Comparison of ENCODE assay signal across 1 cellular context in the genomic region with DNA sequence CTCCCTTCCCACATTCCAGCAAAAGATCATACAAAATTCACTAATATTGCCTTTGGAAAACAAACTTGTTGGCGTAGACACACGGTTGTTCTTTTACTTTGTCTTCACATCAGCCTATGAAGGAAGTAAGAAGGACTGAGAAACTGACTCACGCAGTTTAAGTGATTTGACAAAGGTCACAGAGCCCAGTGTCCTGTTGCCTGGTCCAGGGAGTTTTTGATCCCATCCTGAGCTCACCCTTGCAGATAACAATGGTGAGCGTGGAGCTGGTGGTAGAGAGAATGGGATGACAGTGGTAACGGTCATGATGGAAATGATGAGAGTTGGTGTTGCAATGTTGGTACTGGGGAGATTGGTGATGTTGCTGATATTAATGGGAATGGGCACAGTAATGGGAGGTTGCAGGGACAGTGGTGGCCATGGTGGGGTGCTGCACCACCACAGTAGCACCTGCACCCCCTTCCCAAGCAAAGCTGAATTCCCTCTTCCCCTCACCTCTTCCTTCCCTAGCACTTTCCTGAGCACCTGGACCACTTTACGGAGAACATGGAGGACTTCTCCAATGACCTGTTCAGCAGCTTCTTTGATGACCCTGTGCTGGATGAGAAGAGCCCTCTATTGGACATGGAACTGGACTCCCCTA.
TF ChIP-seq lines count a peak whose summit lies in the region.

No MANE protein-coding gene starts in this region.

TF ChIP-seq in H1, 55 proteins besides CTCF, POLR2A, EP300 and RAD21:
- TF ChIP-seq CREB1 (IDR thresholded peaks at IDR 0.05) (no peak), KDM4A (IDR thresholded peaks at IDR 0.05; ENCODE audit: low read depth, low read length, severe bottlenecking) (no peak), GTF2F1 (IDR thresholded peaks at IDR 0.05; ENCODE audit: borderline replicate concordance, low read depth, low read length) (no peak), SP2 (IDR thresholded peaks at IDR 0.05; ENCODE audit: low read length) (no peak), YY1 (IDR thresholded peaks at IDR 0.05; ENCODE audit: low read depth, low read length) (no peak), HDAC6 (IDR thresholded peaks at IDR 0.05; ENCODE audit: low read depth, low read length) (no peak), RBBP5 (IDR thresholded peaks at IDR 0.05; ENCODE audit: borderline replicate concordance, low read depth, low read length) (no peak), CHD1 (IDR thresholded peaks at IDR 0.05; ENCODE audit: low read depth, low read length) (no peak), CBX5 (IDR thresholded peaks at IDR 0.05; ENCODE audit: low read depth, low read length) (no peak), CEBPB (IDR thresholded peaks at IDR 0.05; ENCODE audit: low read depth, low read length) (no peak), SAP30 (IDR thresholded peaks at IDR 0.05; ENCODE audit: insufficient read depth, insufficient replicate concordance, low read length) (no peak), KDM5A (IDR thresholded peaks at IDR 0.05; ENCODE audit: low read length) (no peak), RNF2 (IDR thresholded peaks at IDR 0.05; ENCODE audit: borderline replicate concordance, low read depth, low read length, missing control alignments, poor library complexity, severe bottlenecking) (no peak), HDAC2 (IDR thresholded peaks at IDR 0.05; ENCODE audit: borderline replicate concordance in 1 of 2, low read depth in 2 of 2, low read length in 2 of 2) (no peak), NANOG (IDR thresholded peaks at IDR 0.05; ENCODE audit: insufficient read depth, low read depth, low read length, poor library complexity, severe bottlenecking) (no peak), EZH2 (IDR thresholded peaks at IDR 0.05; ENCODE audit: low read depth, low read length, severe bottlenecking) (no peak)
- TF ChIP-seq, protein P1, sequence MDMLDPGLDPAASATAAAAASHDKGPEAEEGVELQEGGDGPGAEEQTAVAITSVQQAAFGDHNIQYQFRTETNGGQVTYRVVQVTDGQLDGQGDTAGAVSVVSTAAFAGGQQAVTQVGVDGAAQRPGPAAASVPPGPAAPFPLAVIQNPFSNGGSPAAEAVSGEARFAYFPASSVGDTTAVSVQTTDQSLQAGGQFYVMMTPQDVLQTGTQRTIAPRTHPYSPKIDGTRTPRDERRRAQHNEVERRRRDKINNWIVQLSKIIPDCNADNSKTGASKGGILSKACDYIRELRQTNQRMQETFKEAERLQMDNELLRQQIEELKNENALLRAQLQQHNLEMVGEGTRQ (IDR thresholded peaks at IDR 0.05; ENCODE audit: low read length), result no peak
- TF ChIP-seq, protein P2, sequence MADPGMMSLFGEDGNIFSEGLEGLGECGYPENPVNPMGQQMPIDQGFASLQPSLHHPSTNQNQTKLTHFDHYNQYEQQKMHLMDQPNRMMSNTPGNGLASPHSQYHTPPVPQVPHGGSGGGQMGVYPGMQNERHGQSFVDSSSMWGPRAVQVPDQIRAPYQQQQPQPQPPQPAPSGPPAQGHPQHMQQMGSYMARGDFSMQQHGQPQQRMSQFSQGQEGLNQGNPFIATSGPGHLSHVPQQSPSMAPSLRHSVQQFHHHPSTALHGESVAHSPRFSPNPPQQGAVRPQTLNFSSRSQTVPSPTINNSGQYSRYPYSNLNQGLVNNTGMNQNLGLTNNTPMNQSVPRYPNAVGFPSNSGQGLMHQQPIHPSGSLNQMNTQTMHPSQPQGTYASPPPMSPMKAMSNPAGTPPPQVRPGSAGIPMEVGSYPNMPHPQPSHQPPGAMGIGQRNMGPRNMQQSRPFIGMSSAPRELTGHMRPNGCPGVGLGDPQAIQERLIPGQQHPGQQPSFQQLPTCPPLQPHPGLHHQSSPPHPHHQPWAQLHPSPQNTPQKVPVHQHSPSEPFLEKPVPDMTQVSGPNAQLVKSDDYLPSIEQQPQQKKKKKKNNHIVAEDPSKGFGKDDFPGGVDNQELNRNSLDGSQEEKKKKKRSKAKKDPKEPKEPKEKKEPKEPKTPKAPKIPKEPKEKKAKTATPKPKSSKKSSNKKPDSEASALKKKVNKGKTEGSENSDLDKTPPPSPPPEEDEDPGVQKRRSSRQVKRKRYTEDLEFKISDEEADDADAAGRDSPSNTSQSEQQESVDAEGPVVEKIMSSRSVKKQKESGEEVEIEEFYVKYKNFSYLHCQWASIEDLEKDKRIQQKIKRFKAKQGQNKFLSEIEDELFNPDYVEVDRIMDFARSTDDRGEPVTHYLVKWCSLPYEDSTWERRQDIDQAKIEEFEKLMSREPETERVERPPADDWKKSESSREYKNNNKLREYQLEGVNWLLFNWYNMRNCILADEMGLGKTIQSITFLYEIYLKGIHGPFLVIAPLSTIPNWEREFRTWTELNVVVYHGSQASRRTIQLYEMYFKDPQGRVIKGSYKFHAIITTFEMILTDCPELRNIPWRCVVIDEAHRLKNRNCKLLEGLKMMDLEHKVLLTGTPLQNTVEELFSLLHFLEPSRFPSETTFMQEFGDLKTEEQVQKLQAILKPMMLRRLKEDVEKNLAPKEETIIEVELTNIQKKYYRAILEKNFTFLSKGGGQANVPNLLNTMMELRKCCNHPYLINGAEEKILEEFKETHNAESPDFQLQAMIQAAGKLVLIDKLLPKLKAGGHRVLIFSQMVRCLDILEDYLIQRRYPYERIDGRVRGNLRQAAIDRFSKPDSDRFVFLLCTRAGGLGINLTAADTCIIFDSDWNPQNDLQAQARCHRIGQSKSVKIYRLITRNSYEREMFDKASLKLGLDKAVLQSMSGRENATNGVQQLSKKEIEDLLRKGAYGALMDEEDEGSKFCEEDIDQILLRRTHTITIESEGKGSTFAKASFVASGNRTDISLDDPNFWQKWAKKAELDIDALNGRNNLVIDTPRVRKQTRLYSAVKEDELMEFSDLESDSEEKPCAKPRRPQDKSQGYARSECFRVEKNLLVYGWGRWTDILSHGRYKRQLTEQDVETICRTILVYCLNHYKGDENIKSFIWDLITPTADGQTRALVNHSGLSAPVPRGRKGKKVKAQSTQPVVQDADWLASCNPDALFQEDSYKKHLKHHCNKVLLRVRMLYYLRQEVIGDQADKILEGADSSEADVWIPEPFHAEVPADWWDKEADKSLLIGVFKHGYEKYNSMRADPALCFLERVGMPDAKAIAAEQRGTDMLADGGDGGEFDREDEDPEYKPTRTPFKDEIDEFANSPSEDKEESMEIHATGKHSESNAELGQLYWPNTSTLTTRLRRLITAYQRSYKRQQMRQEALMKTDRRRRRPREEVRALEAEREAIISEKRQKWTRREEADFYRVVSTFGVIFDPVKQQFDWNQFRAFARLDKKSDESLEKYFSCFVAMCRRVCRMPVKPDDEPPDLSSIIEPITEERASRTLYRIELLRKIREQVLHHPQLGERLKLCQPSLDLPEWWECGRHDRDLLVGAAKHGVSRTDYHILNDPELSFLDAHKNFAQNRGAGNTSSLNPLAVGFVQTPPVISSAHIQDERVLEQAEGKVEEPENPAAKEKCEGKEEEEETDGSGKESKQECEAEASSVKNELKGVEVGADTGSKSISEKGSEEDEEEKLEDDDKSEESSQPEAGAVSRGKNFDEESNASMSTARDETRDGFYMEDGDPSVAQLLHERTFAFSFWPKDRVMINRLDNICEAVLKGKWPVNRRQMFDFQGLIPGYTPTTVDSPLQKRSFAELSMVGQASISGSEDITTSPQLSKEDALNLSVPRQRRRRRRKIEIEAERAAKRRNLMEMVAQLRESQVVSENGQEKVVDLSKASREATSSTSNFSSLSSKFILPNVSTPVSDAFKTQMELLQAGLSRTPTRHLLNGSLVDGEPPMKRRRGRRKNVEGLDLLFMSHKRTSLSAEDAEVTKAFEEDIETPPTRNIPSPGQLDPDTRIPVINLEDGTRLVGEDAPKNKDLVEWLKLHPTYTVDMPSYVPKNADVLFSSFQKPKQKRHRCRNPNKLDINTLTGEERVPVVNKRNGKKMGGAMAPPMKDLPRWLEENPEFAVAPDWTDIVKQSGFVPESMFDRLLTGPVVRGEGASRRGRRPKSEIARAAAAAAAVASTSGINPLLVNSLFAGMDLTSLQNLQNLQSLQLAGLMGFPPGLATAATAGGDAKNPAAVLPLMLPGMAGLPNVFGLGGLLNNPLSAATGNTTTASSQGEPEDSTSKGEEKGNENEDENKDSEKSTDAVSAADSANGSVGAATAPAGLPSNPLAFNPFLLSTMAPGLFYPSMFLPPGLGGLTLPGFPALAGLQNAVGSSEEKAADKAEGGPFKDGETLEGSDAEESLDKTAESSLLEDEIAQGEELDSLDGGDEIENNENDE (IDR thresholded peaks at IDR 0.05; ENCODE audit: insufficient replicate concordance, low read length), result no peak
- TF ChIP-seq, protein P3, sequence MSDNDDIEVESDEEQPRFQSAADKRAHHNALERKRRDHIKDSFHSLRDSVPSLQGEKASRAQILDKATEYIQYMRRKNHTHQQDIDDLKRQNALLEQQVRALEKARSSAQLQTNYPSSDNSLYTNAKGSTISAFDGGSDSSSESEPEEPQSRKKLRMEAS (IDR thresholded peaks at IDR 0.05), result no peak
